1 cellular context compared by ENCODE assay signal in genomic region chr1:48710318-48710717, GRCh38.
A peak's percentile ranks its signal among the peaks of the same experiment; 100 is the strongest.
TF ChIP-seq lines count a peak whose summit lies in the region.

No MANE protein-coding gene starts in this region.

TF ChIP-seq in H1, 55 proteins besides CTCF, POLR2A, EP300 and RAD21 (continued from another document):
- TF ChIP-seq CTBP2 (IDR thresholded peaks at IDR 0.05; ENCODE audit: borderline replicate concordance, insufficient read depth, insufficient read length, low read length), result no peak
- TF ChIP-seq E2F6 (IDR thresholded peaks at IDR 0.05), result peak; percentile 77; the same call in 1 of the 2 replicates
- TF ChIP-seq ASH2L (IDR thresholded peaks at IDR 0.05; ENCODE audit: low read length), result peak; percentile 81
- TF ChIP-seq, protein P1, sequence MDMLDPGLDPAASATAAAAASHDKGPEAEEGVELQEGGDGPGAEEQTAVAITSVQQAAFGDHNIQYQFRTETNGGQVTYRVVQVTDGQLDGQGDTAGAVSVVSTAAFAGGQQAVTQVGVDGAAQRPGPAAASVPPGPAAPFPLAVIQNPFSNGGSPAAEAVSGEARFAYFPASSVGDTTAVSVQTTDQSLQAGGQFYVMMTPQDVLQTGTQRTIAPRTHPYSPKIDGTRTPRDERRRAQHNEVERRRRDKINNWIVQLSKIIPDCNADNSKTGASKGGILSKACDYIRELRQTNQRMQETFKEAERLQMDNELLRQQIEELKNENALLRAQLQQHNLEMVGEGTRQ (IDR thresholded peaks at IDR 0.05; ENCODE audit: low read length), result peak; percentile 8; the same call in 1 of the 2 replicates
- TF ChIP-seq SRF (IDR thresholded peaks at IDR 0.05; ENCODE audit: low read depth, low read length), result no peak
- no peak for TF ChIP-seq POLR2AphosphoS5 (IDR thresholded peaks at IDR 0.05; ENCODE audit: low read depth, low read length)
- TF ChIP-seq SP1 (IDR thresholded peaks at IDR 0.05; ENCODE audit: low read depth, low read length), result peak; percentile 85
- 0 out of 2 replicates have a peak, but pooled peaks have one; percentile 21 for TF ChIP-seq TAF1 (IDR thresholded peaks at IDR 0.05; ENCODE audit: low read depth, low read length)
